Comparison of ENCODE assay signal across 18 cellular contexts in the genomic region with DNA sequence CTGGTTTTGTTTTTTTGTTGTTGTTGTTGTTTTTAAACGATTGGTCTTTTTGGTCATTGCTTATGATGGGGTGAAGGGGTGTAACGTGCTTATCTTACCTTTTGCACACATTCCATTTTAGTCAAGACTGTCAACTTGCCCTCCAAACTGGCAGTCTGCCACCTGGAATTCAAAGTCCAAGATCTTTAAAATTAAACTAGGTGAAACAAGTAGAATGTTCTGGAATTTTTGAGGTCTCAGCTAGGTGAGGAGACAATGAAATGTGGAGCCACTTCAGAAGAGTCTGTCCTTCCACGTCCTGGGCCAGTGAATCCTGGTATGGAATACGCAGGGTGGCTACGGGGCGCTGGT.
DNase-seq lines count a peak whose midpoint lies in the region; ATAC-seq and TF ChIP-seq lines count a peak whose summit lies in the region.
"Had no signal": no experiment of that assay in that cellular context is flagged by ENCODE, and none has a peak within 500 bp of the region (broad histone marks: within the 10 kb centered on the region; RNA-seq: fewer than 3 reads in every experiment).

No MANE protein-coding gene starts in this region.

- no peak overlapping the region for H3K27ac ChIP-seq in sigmoid colon
- H3K27ac ChIP-seq: KMS-11, RWPE1 had no signal

- TF ChIP-seq EP300 in sigmoid colon (IDR thresholded peaks at IDR 0.05), result no peak

- peak; percentile 40 for ATAC-seq in left colon
- no peak for ATAC-seq in HG03175 (IDR thresholded peaks at IDR 0.05; ENCODE audit: unreplicated experiment)
- ATAC-seq in GM21576 (IDR thresholded peaks at IDR 0.05; ENCODE audit: unreplicated experiment), result no peak

- intact Hi-C loops in left colon (cut with DNase I, micrococcal nuclease), result no loop called here
- intact Hi-C loops in sigmoid colon (cut with DNase I), result no loop called here

- no peaks in the 10 kb centered on the region for H3K4me1 ChIP-seq in sigmoid colon

- 65 to 85% methylated on average over 6 of the region's 6 CpGs for WGBS in sigmoid colon, 2 donors

- H3K4me3 ChIP-seq in H7 (ENCODE audit: insufficient read depth, low read depth, low read length), result no peak overlapping the region
- H3K4me3 ChIP-seq in sigmoid colon, result no peak overlapping the region

- no peak for TF ChIP-seq POLR2A in sigmoid colon (IDR thresholded peaks at IDR 0.05)

- no peak for TF ChIP-seq CTCF in sigmoid colon (IDR thresholded peaks at IDR 0.05)

- H3K27me3 ChIP-seq in H7 (ENCODE audit: control insufficient read depth, insufficient read depth, low read length) (no peaks in the 10 kb centered on the region), sigmoid colon (no peaks in the 10 kb centered on the region)
- H3K27me3 ChIP-seq: BE2C had no signal

- DNase-seq in H7, result peak; percentile 38
- peak; percentile 20 for DNase-seq in astrocyte of the hippocampus (ENCODE audit: low read depth, low spot score)
- peak in 1 of 2 donors; percentile 37 for DNase-seq in left colon
- DNase-seq in sigmoid colon, result peak; percentile 53
- no peak for DNase-seq in NCI-H2171 (lab: John Stamatoyannopoulos, UW)
- DNase-seq: BE2C, EL, GF-D8, NCI-H1092 treated with DMSO at 0.1 percent for 48 hours, NCI-H1436 treated with DMSO at 0.1 percent for 48 hours, NCI-H1930, NCI-H2227 treated with DMSO at 0.1 percent for 48 hours, NCI-H510A treated with DMSO at 0.1 percent for 48 hours, NCI-H748 treated with DMSO at 0.1 percent for 48 hours had no signal

- no peaks in the 10 kb centered on the region for H3K9me3 ChIP-seq in sigmoid colon
- H3K9me3 ChIP-seq: BE2C had no signal

- H3K36me3 ChIP-seq in H7 (replicated peaks; ENCODE audit: control insufficient read depth, insufficient read depth, low read length) (no peaks in the 10 kb centered on the region), sigmoid colon (no peaks in the 10 kb centered on the region)
- H3K36me3 ChIP-seq: BE2C had no signal
